Comparison of ENCODE assay signal across 18 cellular contexts in genomic region chr5:1747079-1747802, GRCh38.
"Had no signal": no experiment of that assay in that cellular context is flagged by ENCODE, and none has a peak within 500 bp of the region (broad histone marks: within the 10 kb centered on the region; RNA-seq: fewer than 3 reads in every experiment).

No MANE protein-coding gene starts in this region.

- ATAC-seq: activated CD8-positive, alpha-beta T cell treated with anti-CD3 and anti-CD28 coated beads, Interleukin-2, amount 10 ng/mL, durations not matched to agents 7 days and 5 days; activated T-helper 17 cell treated with anti-CD3 and anti-CD28 coated beads, Interleukin-2, amount 50 U/mL, for 72 hours; gastroesophageal sphincter; mucosa of descending colon; naive thymus-derived CD8-positive, alpha-beta T cell had no signal

- H3K36me3 Mint-ChIP-seq: activated naive CD4-positive, alpha-beta T cell treated with anti-CD3 and anti-CD28 coated beads, Interleukin-2, amount 50 U/mL, for 24 hours had no signal

- H3K4me1 ChIP-seq: colonic mucosa, gastroesophageal sphincter, vagina had no signal

- H3K9me3 ChIP-seq: colonic mucosa, mucosa of descending colon, thoracic aorta, vagina had no signal

- H3K4me3 Mint-ChIP-seq: activated CD8-positive, alpha-beta T cell treated with anti-CD3 and anti-CD28 coated beads, Interleukin-2, amount 10 ng/mL, durations not matched to agents 7 days and 5 days; activated naive CD4-positive, alpha-beta T cell treated with anti-CD3 and anti-CD28 coated beads, Interleukin-2, amount 50 U/mL, for 24 hours; activated T-helper 17 cell treated with anti-CD3 and anti-CD28 coated beads, Interleukin-2, amount 50 U/mL, for 72 hours; naive thymus-derived CD8-positive, alpha-beta T cell; stimulated activated naive CD8-positive, alpha-beta T cell treated with anti-CD3 and anti-CD28 coated beads, Interleukin-15, Interleukin-2, amounts not matched to agents 100 ng/mL and 50 ng/mL, for 24 hours had no signal

- H3K27me3 ChIP-seq: colonic mucosa, vagina had no signal

- H3K4me3 ChIP-seq: colonic mucosa, gastroesophageal sphincter, mucosa of descending colon, thoracic aorta, vagina had no signal

- H3K4me1 Mint-ChIP-seq: activated naive CD4-positive, alpha-beta T cell treated with anti-CD3 and anti-CD28 coated beads, Interleukin-2, amount 50 U/mL, for 24 hours; activated T-helper 17 cell treated with anti-CD3 and anti-CD28 coated beads, Interleukin-2, amount 50 U/mL, for 72 hours; naive thymus-derived CD8-positive, alpha-beta T cell had no signal

- H3K27ac Mint-ChIP-seq: activated CD8-positive, alpha-beta T cell treated with anti-CD3 and anti-CD28 coated beads, Interleukin-2, amount 10 ng/mL, durations not matched to agents 7 days and 5 days; activated naive CD4-positive, alpha-beta T cell treated with anti-CD3 and anti-CD28 coated beads, Interleukin-2, amount 50 U/mL, for 24 hours; activated T-helper 17 cell treated with anti-CD3 and anti-CD28 coated beads, Interleukin-2, amount 50 U/mL, for 72 hours; naive thymus-derived CD8-positive, alpha-beta T cell; stimulated activated naive CD8-positive, alpha-beta T cell treated with anti-CD3 and anti-CD28 coated beads, Interleukin-15, Interleukin-2, amounts not matched to agents 100 ng/mL and 50 ng/mL, for 24 hours had no signal

- DNase-seq: activated CD4-positive, alpha-beta T cell treated with anti-CD3 and anti-CD28 coated beads for 4 hours; activated CD8-positive, alpha-beta T cell treated with anti-CD3 and anti-CD28 coated beads, Interleukin-2, amount 10 ng/mL, durations not matched to agents 7 days and 5 days; caudate nucleus; colonic mucosa; effector memory CD4-positive, alpha-beta T cell; hippocampal formation; mucosa of descending colon; naive thymus-derived CD8-positive, alpha-beta T cell; occipital lobe; stimulated activated CD4-positive, alpha-beta T cell treated with anti-CD3 and anti-CD28 coated beads, Interleukin-2, amount 100 ng/mL, for 48 hours; stimulated activated CD8-positive, alpha-beta memory T cell treated with anti-CD3 and anti-CD28 coated beads, Interleukin-4, amount 100 ng/mL, for 48 hours had no signal

- H3K9me3 Mint-ChIP-seq: activated T-helper 17 cell treated with anti-CD3 and anti-CD28 coated beads, Interleukin-2, amount 50 U/mL, for 72 hours; stimulated activated naive CD8-positive, alpha-beta T cell treated with anti-CD3 and anti-CD28 coated beads, Interleukin-15, Interleukin-2, amounts not matched to agents 100 ng/mL and 50 ng/mL, for 24 hours had no signal

- H3K27ac ChIP-seq: colonic mucosa, epithelial cell of prostate, gastroesophageal sphincter, thoracic aorta, vagina had no signal

- H3K36me3 ChIP-seq: colonic mucosa, gastroesophageal sphincter, thoracic aorta, vagina had no signal
